In genomic region chr5:173917788-173918786, GRCh38 we compare ENCODE assay signal across 8 cellular contexts. TPM values are rescaled to one million over a fixed set of nuclear protein-coding genes. Genes with fewer than 3 reads are reported as not detected.
DNase-seq lines count a peak whose midpoint lies in the region; ATAC-seq, FAIRE-seq and TF ChIP-seq lines count a peak whose summit lies in the region.

No MANE protein-coding gene starts in this region.

- TF ChIP-seq EP300 in transverse colon (IDR thresholded peaks at IDR 0.05; ENCODE audit: low read depth) = no peak

- peak overlapping the region; percentile 90 for H3K4me2 ChIP-seq in OCI-LY1 (ENCODE audit: low read length)

- no peak overlapping the region for H2AFZ ChIP-seq in OCI-LY1 (ENCODE audit: low read length)
- H2AFZ ChIP-seq in neuron (ENCODE audit: low read depth, low read length) = peak overlapping the region; percentile 98

- in situ Hi-C loops in transverse colon (cut with MboI; ENCODE audit: low pct_ligation_motif_present in 1 of 4, low pct_unique_long_range_greater_than_20kb in 1 of 4, low sequenced_read_pairs in 3 of 4) = no loop called here

- peaks cover 15% of the 10 kb centered on the region for H3K4me1 Mint-ChIP-seq in activated T-cell treated with anti-CD3 and anti-CD28 coated beads, Interleukin-2, amount 50 U/mL, for 72 hours (ENCODE audit: low read depth)

- 0% methylated on average over 11 to 19 of the region's 19 CpGs for WGBS in transverse colon (ENCODE audit: low coverage in 1 of 2), 2 donors

- H3K4me1 ChIP-seq in OCI-LY1 (ENCODE audit: insufficient read depth, low read length, severe bottlenecking) (peaks cover 88% of the 10 kb centered on the region), neuron (ENCODE audit: insufficient read depth, low read length) (peaks cover 29% of the 10 kb centered on the region), transverse colon (peaks cover 28 to 60% (median 38%) of the 10 kb centered on the region in 4 donors)

- H3K9me3 Mint-ChIP-seq in activated T-cell treated with anti-CD3 and anti-CD28 coated beads, Interleukin-2, amount 50 U/mL, for 72 hours = no peaks in the 10 kb centered on the region

- H3K4me3 ChIP-seq in OCI-LY1 (ENCODE audit: low read depth, low read length, poor library complexity, severe bottlenecking) = peak overlapping the region; percentile 68
- peak overlapping the region; percentile 60 for H3K4me3 ChIP-seq in fibroblast of the aortic adventitia (ENCODE audit: low read depth, low read length)
- peak overlapping the region; percentile 93 for H3K4me3 ChIP-seq in neuron (ENCODE audit: low read length)
- H3K4me3 ChIP-seq in transverse colon = peak overlapping the region; percentile 30 to 52 (median 36)

- intact Hi-C loops in transverse colon (cut with DNase I; ENCODE audit: low total_unique reads) = no loop called here

- H3K79me2 ChIP-seq in OCI-LY1 (ENCODE audit: insufficient read depth, low read length) = peaks cover 11% of the 10 kb centered on the region

- H3K36me3 ChIP-seq in OCI-LY1 (ENCODE audit: insufficient read depth, low read length) (peaks cover 6% of the 10 kb centered on the region; the same call in 1 of the 2 replicates), neuron (ENCODE audit: insufficient read depth, low read length) (no peaks in the 10 kb centered on the region), transverse colon (no peaks in the 10 kb centered on the region)

- peak; percentile 25 for DNase-seq in D721Med (ENCODE audit: insufficient read length, low spot score)
- DNase-seq in activated T-cell treated with anti-CD3 and anti-CD28 coated beads, Interleukin-2, amount 50 U/mL, for 72 hours = peak; percentile 59 to 65
- peak; percentile 93 for DNase-seq in fibroblast of the aortic adventitia (ENCODE audit: low read depth)
- peak; percentile 73 for DNase-seq in transverse colon

- no peaks in the 10 kb centered on the region for H3K9me2 ChIP-seq in OCI-LY1 (ENCODE audit: low read depth, low read length)

- no peaks in the 10 kb centered on the region for H3K27me3 Mint-ChIP-seq in activated T-cell treated with anti-CD3 and anti-CD28 coated beads, Interleukin-2, amount 50 U/mL, for 72 hours (ENCODE audit: low read depth)

- H3K9me3 ChIP-seq in OCI-LY1 (ENCODE audit: low read length) (no peaks in the 10 kb centered on the region), neuron (ENCODE audit: low read length) (no peaks in the 10 kb centered on the region), transverse colon (no peaks in the 10 kb centered on the region)

- H3K36me3 Mint-ChIP-seq in activated T-cell treated with anti-CD3 and anti-CD28 coated beads, Interleukin-2, amount 50 U/mL, for 72 hours (ENCODE audit: insufficient read depth in 2 of 2) = peaks cover 0 to 1% of the 10 kb centered on the region in 2 donors

- H3K9ac ChIP-seq in OCI-LY1 (ENCODE audit: low read length) = peak overlapping the region; percentile 81

- FAIRE-seq in D721Med (lab: Jason Lieb, UNC) = peak; percentile 35

- H3K27ac Mint-ChIP-seq in activated T-cell treated with anti-CD3 and anti-CD28 coated beads, Interleukin-2, amount 50 U/mL, for 72 hours = no peak overlapping the region

- no peaks in the 10 kb centered on the region for H4K20me1 ChIP-seq in OCI-LY1 (ENCODE audit: insufficient read depth, low read length)

- ATAC-seq in GM19467 (IDR thresholded peaks at IDR 0.05; ENCODE audit: unreplicated experiment) (peak; percentile 92), HG03565 (IDR thresholded peaks at IDR 0.05; ENCODE audit: unreplicated experiment) (peak; percentile 79)
- ATAC-seq in activated T-cell treated with anti-CD3 and anti-CD28 coated beads, Interleukin-2, amount 50 U/mL, for 72 hours (replicated peaks in 1 of 2) = peak; percentile 97

- H3K27ac ChIP-seq in OCI-LY1 (ENCODE audit: low read depth, low read length, poor library complexity, severe bottlenecking) (peak overlapping the region; percentile 89), transverse colon (peak overlapping the region; percentile 81 to 90 (median 86))

- TF ChIP-seq CTCF in D721Med (IDR thresholded peaks at IDR 0.05; ENCODE audit: insufficient read depth, missing control alignments) (no peak), OCI-LY1 (IDR thresholded peaks at IDR 0.05; ENCODE audit: low read length) (peak; percentile 37; the same call in 1 of the 2 replicates), fibroblast of the aortic adventitia (IDR thresholded peaks at IDR 0.05; ENCODE audit: insufficient read depth, low read length) (no peak), transverse colon (IDR thresholded peaks at IDR 0.05) (no peak)

- peak; percentile 72 for TF ChIP-seq POLR2A in transverse colon (IDR thresholded peaks at IDR 0.05)

- H3K4me3 Mint-ChIP-seq in activated T-cell treated with anti-CD3 and anti-CD28 coated beads, Interleukin-2, amount 50 U/mL, for 72 hours = no peak overlapping the region

- H3K27me3 ChIP-seq in OCI-LY1 (ENCODE audit: insufficient read depth, low read length) (no peaks in the 10 kb centered on the region), neuron (ENCODE audit: insufficient read depth, low read length) (no peaks in the 10 kb centered on the region), transverse colon (no peaks in the 10 kb centered on the region)

- H3F3A ChIP-seq in OCI-LY1 (ENCODE audit: insufficient read depth, low read length) = no peaks in the 10 kb centered on the region

RNA-seq across cellular contexts. Expression of gene CPEB4, which starts 29.9 kb away (rescaled TPM):
- total RNA-seq in activated T-cell treated with anti-CD3 and anti-CD28 coated beads, Interleukin-2, amount 50 U/mL, for 72 hours = 10 to 100 TPM; 14.4 to 19.0 TPM
- total RNA-seq in fibroblast of the aortic adventitia (ENCODE audit: low replicate concordance) (14.0 and 24.4 TPM in 2 replicates), transverse colon (10 to 100 TPM; 23.6 to 67.7 (median 36.5) TPM)

Comparison
In these comparisons a context has a peak if more than half of its experiments do, and no peak if none do; other contexts are left out.
1. Peak in every context shown above with its lines: DNase-seq, ATAC-seq, H3K4me3 ChIP-seq and H3K27ac ChIP-seq.
2. DNase-seq: peak in every context shown above with its lines; median percentile 93 in fibroblast of the aortic adventitia; 73 in transverse colon; 62 in activated T-cell treated with anti-CD3 and anti-CD28 coated beads, Interleukin-2, amount 50 U/mL, for 72 hours; 25 in D721Med.
3. H3K4me3 ChIP-seq: peak in every context shown above with its lines; median percentile 93 in neuron; 68 in OCI-LY1; 60 in fibroblast of the aortic adventitia; 36 in transverse colon.